Comparison of ENCODE assay signal across 21 cellular contexts in genomic region chr1:214515544-214516433, GRCh38. TPM values are rescaled to one million over a fixed set of nuclear protein-coding genes. Genes with fewer than 3 reads are reported as not detected.
DNase-seq lines count a peak whose midpoint lies in the region; ATAC-seq, FAIRE-seq and TF ChIP-seq lines count a peak whose summit lies in the region.
"Had no signal": no experiment of that assay in that cellular context is flagged by ENCODE, and none has a peak within 500 bp of the region (broad histone marks: within the 10 kb centered on the region; RNA-seq: fewer than 3 reads in every experiment).

No MANE protein-coding gene starts in this region.

- DNase-seq in GM23248 (peak; percentile 43), PC-9 (peak in 1 of 2 experiments; percentile 44), fibroblast of villous mesenchyme (ENCODE audit: low read depth) (peak; percentile 45), small intestine (peak; percentile 47), NCI-H748 (lab: John Stamatoyannopoulos, UW; ENCODE audit: unreplicated experiment) (no peak), epidermal melanocyte (ENCODE audit: insufficient read length, low spot score) (no peak), GM10266 (ENCODE audit: extremely low spot score) (no peak)
- DNase-seq in activated CD8-positive, alpha-beta T cell treated with anti-CD3 and anti-CD28 coated beads, Interleukin-2, amount 10 ng/mL, durations not matched to agents 7 days and 5 days: no peak
- DNase-seq: activated CD4-positive, alpha-beta T cell treated with anti-CD3 and anti-CD28 coated beads for 1 hour; activated naive CD4-positive, alpha-beta T cell treated with anti-CD3 and anti-CD28 coated beads, Interleukin-2, amount 10 ng/mL, durations not matched to agents 7 days and 5 days; activated T-cell treated with anti-CD3 and anti-CD28 coated beads for 4 hours; brain microvascular endothelial cell; EL; foreskin fibroblast; immature natural killer cell; KG1; NCI-H187; NCI-H524; Peyer's patch; stimulated activated naive CD8-positive, alpha-beta T cell treated with anti-CD3 and anti-CD28 coated beads, Interleukin-15, amount 100 ng/mL, for 72 hours had no signal

- H3F3A ChIP-seq in GM23248 (ENCODE audit: insufficient read depth) (peaks cover 24% of the 10 kb centered on the region), PC-9 (ENCODE audit: insufficient read depth, low read depth) (peaks cover 29% of the 10 kb centered on the region)

- H3K4me2 ChIP-seq in GM23248 (ENCODE audit: unreplicated experiment) (peak overlapping the region; percentile 5), PC-9 (peak overlapping the region; percentile 68)

- no peak for ATAC-seq in activated CD8-positive, alpha-beta T cell treated with anti-CD3 and anti-CD28 coated beads, Interleukin-2, amount 10 ng/mL, durations not matched to agents 7 days and 5 days
- ATAC-seq: stimulated activated naive CD8-positive, alpha-beta T cell treated with anti-CD3 and anti-CD28 coated beads, Interleukin-15, amount 100 ng/mL, for 72 hours had no signal

- H3K36me3 ChIP-seq in GM23248 (ENCODE audit: low read depth) (no peaks in the 10 kb centered on the region), PC-9 (ENCODE audit: low read depth) (no peaks in the 10 kb centered on the region), small intestine (ENCODE audit: control insufficient read depth in 2 of 2, insufficient read depth in 2 of 2, low read length in 2 of 2) (no peaks in the 10 kb centered on the region)
- H3K36me3 ChIP-seq: brain microvascular endothelial cell, Peyer's patch had no signal

- peaks cover 4% of the 10 kb centered on the region for H3K4me1 Mint-ChIP-seq in activated CD8-positive, alpha-beta T cell treated with anti-CD3 and anti-CD28 coated beads, Interleukin-2, amount 10 ng/mL, durations not matched to agents 7 days and 5 days (ENCODE audit: low read depth)
- H3K4me1 Mint-ChIP-seq: immature natural killer cell; stimulated activated naive CD8-positive, alpha-beta T cell treated with anti-CD3 and anti-CD28 coated beads, Interleukin-15, amount 100 ng/mL, for 72 hours had no signal

- H3K27me3 ChIP-seq in GM23248 (replicated peaks; ENCODE audit: insufficient read depth) (no peaks in the 10 kb centered on the region), PC-9 (ENCODE audit: insufficient read depth, low read depth) (no peaks in the 10 kb centered on the region), small intestine (ENCODE audit: control insufficient read depth in 2 of 2, insufficient read depth in 2 of 2, low read length in 2 of 2) (peaks cover 0 to 1% of the 10 kb centered on the region in 2 donors)
- H3K27me3 ChIP-seq: brain microvascular endothelial cell, Peyer's patch had no signal

- H3K27ac ChIP-seq in GM23248 (peak overlapping the region; percentile 38), PC-9 (peak overlapping the region; percentile 67), small intestine (ENCODE audit: low read depth in 1 of 2, low read length in 1 of 2) (no peak overlapping the region)
- H3K27ac ChIP-seq: brain microvascular endothelial cell, parathyroid adenoma, Peyer's patch had no signal

- H3K79me2 ChIP-seq in GM23248 (ENCODE audit: insufficient read depth): peaks cover 100% of the 10 kb centered on the region
- peaks cover 69% of the 10 kb centered on the region for H3K79me2 ChIP-seq in PC-9 (ENCODE audit: low read depth)
- H3K79me2 ChIP-seq: parathyroid adenoma had no signal

- H2AFZ ChIP-seq in GM23248 (no peak overlapping the region), PC-9 (no peak overlapping the region)
- H2AFZ ChIP-seq: parathyroid adenoma had no signal

- no peaks in the 10 kb centered on the region for H3K9me3 Mint-ChIP-seq in activated CD8-positive, alpha-beta T cell treated with anti-CD3 and anti-CD28 coated beads, Interleukin-2, amount 10 ng/mL, durations not matched to agents 7 days and 5 days (ENCODE audit: insufficient read depth)
- H3K9me3 Mint-ChIP-seq: stimulated activated naive CD8-positive, alpha-beta T cell treated with anti-CD3 and anti-CD28 coated beads, Interleukin-15, amount 100 ng/mL, for 72 hours had no signal

- H3K9ac ChIP-seq in GM23248: peak overlapping the region; percentile 41
- H3K9ac ChIP-seq: parathyroid adenoma had no signal

- CTCF ChIA-PET in PC-9 (lab: Charles Lee): no interaction called here
- CTCF ChIA-PET in activated CD8-positive, alpha-beta T cell treated with anti-CD3 and anti-CD28 coated beads, Interleukin-2, amount 10 ng/mL, durations not matched to agents 7 days and 5 days (lab: Charles Lee): interaction anchor here (1.1 to 2.6 kb wide), 3 partner anchors 70 to 183 kb away, joined by 3 to 9 read pairs (median 7); no protein-coding TSS in a partner anchor

- intact Hi-C loops in PC-9 (cut with micrococcal nuclease; ENCODE audit: unreplicated experiment): loop anchor here (1.0 to 2.0 kb wide), 7 partner anchors 8 to 87 kb away; no protein-coding TSS in a partner anchor

- no peak overlapping the region for H3K4me3 ChIP-seq in GM23248
- peak overlapping the region; percentile 17; the same call in 1 of the 2 replicates for H3K4me3 ChIP-seq in PC-9
- no peak overlapping the region for H3K4me3 ChIP-seq in fibroblast of villous mesenchyme (ENCODE audit: low read depth, low read length)
- no peak overlapping the region for H3K4me3 ChIP-seq in small intestine (ENCODE audit: low read depth in 1 of 2, low read length in 2 of 2)
- H3K4me3 ChIP-seq: Peyer's patch had no signal

- H3K36me3 Mint-ChIP-seq in activated CD8-positive, alpha-beta T cell treated with anti-CD3 and anti-CD28 coated beads, Interleukin-2, amount 10 ng/mL, durations not matched to agents 7 days and 5 days (ENCODE audit: low read depth): no peaks in the 10 kb centered on the region
- H3K36me3 Mint-ChIP-seq: activated naive CD4-positive, alpha-beta T cell treated with anti-CD3 and anti-CD28 coated beads, Interleukin-2, amount 10 ng/mL, durations not matched to agents 7 days and 5 days; immature natural killer cell had no signal

- no peak overlapping the region for H3K4me3 Mint-ChIP-seq in activated CD8-positive, alpha-beta T cell treated with anti-CD3 and anti-CD28 coated beads, Interleukin-2, amount 10 ng/mL, durations not matched to agents 7 days and 5 days
- H3K4me3 Mint-ChIP-seq: activated naive CD4-positive, alpha-beta T cell treated with anti-CD3 and anti-CD28 coated beads, Interleukin-2, amount 10 ng/mL, durations not matched to agents 7 days and 5 days; immature natural killer cell; stimulated activated naive CD8-positive, alpha-beta T cell treated with anti-CD3 and anti-CD28 coated beads, Interleukin-15, amount 100 ng/mL, for 72 hours had no signal

- H3K9me2 ChIP-seq in GM23248 (ENCODE audit: insufficient read depth) (no peaks in the 10 kb centered on the region), PC-9 (ENCODE audit: insufficient read depth) (no peaks in the 10 kb centered on the region)

- H3K9me3 ChIP-seq in GM23248 (ENCODE audit: low read depth) (no peaks in the 10 kb centered on the region), PC-9 (ENCODE audit: insufficient read depth, low read depth) (no peaks in the 10 kb centered on the region), small intestine (ENCODE audit: control insufficient read depth, low read depth) (no peaks in the 10 kb centered on the region)
- H3K9me3 ChIP-seq: Peyer's patch had no signal

- H4K20me1 ChIP-seq in GM23248 (ENCODE audit: insufficient read depth) (0 out of 2 replicates have a peak, but pooled peaks cover under 1% of the 10 kb centered on the region), PC-9 (ENCODE audit: insufficient read depth) (0 out of 2 replicates have a peak, but pooled peaks cover 8% of the 10 kb centered on the region)

- WGBS in GM23248 (ENCODE audit: low coverage in 1 of 2, low lambda C conversion rate in 2 of 2, missing lambda C conversion rate in 2 of 2), 2 experiments: 50 to 54% methylated on average over 3 of the region's 3 CpGs
- WGBS in small intestine, 3 donors: 30 to 48% (median 40%) methylated on average over 3 of the region's 3 CpGs

- FAIRE-seq in small intestine (lab: Jason Lieb, UNC): no peak

- no peak overlapping the region for H3K27ac Mint-ChIP-seq in activated CD8-positive, alpha-beta T cell treated with anti-CD3 and anti-CD28 coated beads, Interleukin-2, amount 10 ng/mL, durations not matched to agents 7 days and 5 days
- H3K27ac Mint-ChIP-seq: activated naive CD4-positive, alpha-beta T cell treated with anti-CD3 and anti-CD28 coated beads, Interleukin-2, amount 10 ng/mL, durations not matched to agents 7 days and 5 days; immature natural killer cell; stimulated activated naive CD8-positive, alpha-beta T cell treated with anti-CD3 and anti-CD28 coated beads, Interleukin-15, amount 100 ng/mL, for 72 hours had no signal

- peaks cover 8% of the 10 kb centered on the region for H3K27me3 Mint-ChIP-seq in activated CD8-positive, alpha-beta T cell treated with anti-CD3 and anti-CD28 coated beads, Interleukin-2, amount 10 ng/mL, durations not matched to agents 7 days and 5 days (ENCODE audit: low read depth)
- H3K27me3 Mint-ChIP-seq: stimulated activated naive CD8-positive, alpha-beta T cell treated with anti-CD3 and anti-CD28 coated beads, Interleukin-15, amount 100 ng/mL, for 72 hours had no signal

- TF ChIP-seq CTCF in PC-9 (conservative IDR thresholded peaks at IDR 0.05) (no peak), fibroblast of villous mesenchyme (IDR thresholded peaks at IDR 0.05; ENCODE audit: insufficient read depth, low read depth, low read length) (no peak), GM10266 (IDR thresholded peaks at IDR 0.05; ENCODE audit: control insufficient read depth, insufficient read depth, low read depth, missing control alignments) (no peak)

- BruUV-seq in PC-9 (replicated peaks; lab: Mats Ljungman, UMichigan): no TSS peak

- POLR2A ChIA-PET in PC-9 (lab: Charles Lee; ENCODE audit: unreplicated experiment): interaction anchor here (0.5 to 1.1 kb wide), 4 partner anchors 21 to 138 kb away, joined by 3 to 6 read pairs (median 4); partner anchors contain the start of gene PTPN14
- POLR2A ChIA-PET in activated CD8-positive, alpha-beta T cell treated with anti-CD3 and anti-CD28 coated beads, Interleukin-2, amount 10 ng/mL, durations not matched to agents 7 days and 5 days (lab: Charles Lee): no interaction called here

- in situ Hi-C loops in GM23248 (cut with MboI): no loop called here

- H3K4me1 ChIP-seq in GM23248 (ENCODE audit: insufficient read depth) (peaks cover 67% of the 10 kb centered on the region), PC-9 (replicated peaks; ENCODE audit: insufficient read depth) (peaks cover 67% of the 10 kb centered on the region), small intestine (ENCODE audit: control insufficient read depth in 2 of 2, insufficient read depth in 1 of 2, low read depth in 1 of 2, low read length in 1 of 2) (peaks cover 0 to 5% of the 10 kb centered on the region in 2 donors)
- H3K4me1 ChIP-seq: parathyroid adenoma had no signal

RNA-seq across cellular contexts. Expression of gene PTPN14, which starts 35.6 kb away (rescaled TPM):
- total RNA-seq in GM23248 (2014; rRNA removed; shearing (Covaris generic)): 49.1 and 49.8 TPM in 2 replicates
- polyA plus RNA-seq in GM23248 (2016; fragmentation: Nextera tagmentation; extraction: Ambion mirVana): 38.7 and 41.4 TPM in 2 replicates
- total RNA-seq in PC-9 (2021): 59.2 and 78.9 TPM in 2 replicates
- total RNA-seq in fibroblast of villous mesenchyme: 77.3 and 104 TPM in 2 replicates
- polyA plus RNA-seq in small intestine: 1 to 10 TPM in 1 of 3 donors, under 1 TPM in 2; 0.45 to 5.8 (median 0.54) TPM
- under 1 TPM; 0.13 to 0.21 TPM for total RNA-seq in activated CD8-positive, alpha-beta T cell treated with anti-CD3 and anti-CD28 coated beads, Interleukin-2, amount 10 ng/mL, durations not matched to agents 7 days and 5 days

Comparison
In these comparisons a context has a peak if more than half of its experiments do, and no peak if none do; other contexts are left out.
1. DNase-seq: peak in GM23248 (single experiment), fibroblast of villous mesenchyme (single experiment) and small intestine (single experiment); none in NCI-H748 (single experiment), activated CD8-positive, alpha-beta T cell treated with anti-CD3 and anti-CD28 coated beads, Interleukin-2, amount 10 ng/mL, durations not matched to agents 7 days and 5 days (single experiment), epidermal melanocyte (single experiment) and GM10266 (single experiment).
2. H3K27ac ChIP-seq: peak in GM23248 (single experiment) and PC-9 (single experiment); none in small intestine (0 of 2).
3. RNA of gene PTPN14, which starts 35.6 kb away (total RNA-seq): 77.3 to 104 TPM in fibroblast of villous mesenchyme, 59.2 to 78.9 TPM in PC-9 and 49.1 to 49.8 TPM in GM23248; 0.13 to 0.21 TPM in activated CD8-positive, alpha-beta T cell treated with anti-CD3 and anti-CD28 coated beads, Interleukin-2, amount 10 ng/mL, durations not matched to agents 7 days and 5 days; every median in the first group is over 10 times any median in the second.